In the genomic region with DNA sequence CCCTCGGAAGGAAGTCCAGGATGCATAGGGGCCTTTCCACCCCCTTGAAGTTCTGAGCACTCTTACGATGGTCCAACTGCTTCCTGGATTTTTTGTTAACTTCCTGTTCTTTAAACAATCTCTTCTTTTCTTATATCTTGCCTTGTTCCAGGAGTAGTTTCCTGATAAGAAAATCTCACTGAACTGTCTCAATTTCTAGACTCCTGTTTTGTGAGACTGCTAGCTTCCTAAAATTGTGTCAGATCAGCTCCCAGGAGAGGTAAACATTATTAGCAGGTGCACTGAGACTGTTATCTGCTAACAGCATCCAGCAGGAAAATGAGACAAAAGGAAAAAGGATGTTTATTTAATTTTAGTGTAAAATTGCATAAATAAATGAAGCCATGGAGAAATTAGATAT, we compare ENCODE assay signal across 31 cellular contexts.
"Had no signal": no experiment of that assay in that cellular context is flagged by ENCODE, and none has a peak within 500 bp of the region (broad histone marks: within the 10 kb centered on the region; RNA-seq: fewer than 3 reads in every experiment).

No MANE protein-coding gene starts in this region.

- H3K27ac ChIP-seq: left lung, lower lobe of right lung, neural progenitor cell, neutrophil, right atrium auricular region, right lobe of liver, testis, thyroid gland, transverse colon, upper lobe of left lung, vagina had no signal

- H3K4me1 Mint-ChIP-seq: immature natural killer cell; natural killer cell; stimulated activated memory B cell treated with anti-CD40 and anti-IgM and Interleukin-4, amounts not matched to agents 10 μg/mL and 1 μg/mL and 100 μg/mL, for 72 hours; stimulated activated naive CD8-positive, alpha-beta T cell treated with anti-CD3 and anti-CD28 coated beads, Interleukin-15, amount 100 ng/mL, for 72 hours had no signal

- H3K4me3 Mint-ChIP-seq: immature natural killer cell; mesothelial cell of epicardium; naive B cell; natural killer cell; nephron progenitor cell; neural progenitor cell; stimulated activated memory B cell treated with anti-CD40 and anti-IgM and Interleukin-4, amounts not matched to agents 10 μg/mL and 1 μg/mL and 100 μg/mL, for 72 hours; stimulated activated naive CD8-positive, alpha-beta T cell treated with anti-CD3 and anti-CD28 coated beads, Interleukin-15, amount 100 ng/mL, for 72 hours had no signal

- H3K4me1 ChIP-seq: left lung, lower lobe of right lung, neural progenitor cell, right atrium auricular region, right lobe of liver, testis, thyroid gland, transverse colon, upper lobe of left lung, vagina had no signal

- H3K36me3 ChIP-seq: left lung, lower lobe of right lung, neural progenitor cell, neutrophil, right atrium auricular region, right lobe of liver, thyroid gland, transverse colon, upper lobe of left lung, vagina had no signal

- H3K9me3 Mint-ChIP-seq: natural killer cell; stimulated activated naive CD8-positive, alpha-beta T cell treated with anti-CD3 and anti-CD28 coated beads, Interleukin-15, amount 100 ng/mL, for 72 hours had no signal

- H3K27ac Mint-ChIP-seq: immature natural killer cell; mesothelial cell of epicardium; natural killer cell; nephron progenitor cell; neural progenitor cell; progenitor cell of endocrine pancreas; stimulated activated memory B cell treated with anti-CD40 and anti-IgM and Interleukin-4, amounts not matched to agents 10 μg/mL and 1 μg/mL and 100 μg/mL, for 72 hours had no signal

- ATAC-seq: left colon; left lung; lower lobe of right lung; natural killer cell; right lobe of liver; stimulated activated memory B cell treated with anti-CD40 and anti-IgM and Interleukin-4, amounts not matched to agents 10 μg/mL and 1 μg/mL and 100 μg/mL, for 72 hours; stimulated activated naive CD8-positive, alpha-beta T cell treated with anti-CD3 and anti-CD28 coated beads, Interleukin-15, amount 100 ng/mL, for 72 hours had no signal

- H3K4me3 ChIP-seq: left lung, lower lobe of right lung, neural progenitor cell, right atrium auricular region, right lobe of liver, smooth muscle cell, testis, thyroid gland, transverse colon, upper lobe of left lung, vagina had no signal

- H3K9me3 ChIP-seq: left lung, lower lobe of right lung, neutrophil, right atrium auricular region, right lobe of liver, testis, thyroid gland, transverse colon, upper lobe of left lung, vagina had no signal

- H3K27me3 ChIP-seq: left lung, neural progenitor cell, neutrophil, right atrium auricular region, right lobe of liver, testis, thyroid gland, transverse colon, upper lobe of left lung, vagina had no signal

- DNase-seq: hypothalamus; immature natural killer cell; kidney; left colon; left lung; lower lobe of right lung; mesendoderm; naive B cell; natural killer cell; nephron progenitor cell; occipital lobe; right lobe of liver; stimulated activated CD4-positive, alpha-beta T cell treated with anti-CD3 and anti-CD28 coated beads, Interleukin-1b, Interleukin-23, amount 100 ng/mL, for 48 hours; stimulated activated CD4-positive, alpha-beta T cell treated with anti-CD3 and anti-CD28 coated beads, Interleukin-2, amount 100 ng/mL, for 48 hours; stimulated activated CD4-positive, alpha-beta T cell treated with anti-CD3 and anti-CD28 coated beads, Interleukin-4, amount 100 ng/mL, for 4 hours; stimulated activated CD8-positive, alpha-beta memory T cell treated with anti-CD3 and anti-CD28 coated beads, Interleukin-4, amount 100 ng/mL, for 48 hours; stimulated activated naive CD4-positive, alpha-beta T cell treated with Interleukin-2 at 50 U/mL for 16 hours; stimulated activated naive CD8-positive, alpha-beta T cell treated with anti-CD3 and anti-CD28 coated beads, Interleukin-15, amount 100 ng/mL, for 72 hours; substantia nigra; testis; thyroid gland; transverse colon; upper lobe of left lung had no signal

- H3K36me3 Mint-ChIP-seq: immature natural killer cell; naive B cell; natural killer cell; neural progenitor cell; stimulated activated memory B cell treated with anti-CD40 and anti-IgM and Interleukin-4, amounts not matched to agents 10 μg/mL and 1 μg/mL and 100 μg/mL, for 72 hours had no signal
